15 cellular contexts compared by ENCODE assay signal in genomic region chr1:174913225-174913903, GRCh38.
"Had no signal": no experiment of that assay in that cellular context is flagged by ENCODE, and none has a peak within 500 bp of the region (broad histone marks: within the 10 kb centered on the region; RNA-seq: fewer than 3 reads in every experiment).

No MANE protein-coding gene starts in this region.

- H3K36me3 Mint-ChIP-seq: activated naive CD4-positive, alpha-beta T cell treated with anti-CD3 and anti-CD28 coated beads, Interleukin-2, amount 50 U/mL, for 72 hours had no signal

- DNase-seq: activated CD4-positive, alpha-beta T cell treated with anti-CD3 and anti-CD28 coated beads for 4 hours; activated CD8-positive, alpha-beta memory T cell treated with anti-CD3 and anti-CD28 coated beads, Interleukin-2, amount 50 U/mL, for 4 hours; activated CD8-positive, alpha-beta T cell treated with anti-CD3 and anti-CD28 coated beads for 36 hours; immature natural killer cell; left cardiac atrium; occipital lobe; right lobe of liver; stimulated activated naive CD4-positive, alpha-beta T cell had no signal

- H3K9me3 ChIP-seq: breast epithelium, prostate gland, right lobe of liver, suprapubic skin had no signal

- H3K4me3 Mint-ChIP-seq: activated CD8-positive, alpha-beta T cell treated with anti-CD3 and anti-CD28 coated beads for 36 hours; immature natural killer cell; nephron had no signal

- H3K27me3 Mint-ChIP-seq: activated CD8-positive, alpha-beta T cell treated with anti-CD3 and anti-CD28 coated beads for 36 hours had no signal

- H3K27me3 ChIP-seq: breast epithelium, right lobe of liver, suprapubic skin had no signal

- H3K27ac ChIP-seq: breast epithelium, prostate gland, right lobe of liver, suprapubic skin had no signal

- H3K27ac Mint-ChIP-seq: activated CD8-positive, alpha-beta T cell treated with anti-CD3 and anti-CD28 coated beads for 36 hours; activated T-helper 2 cell treated with anti-CD3 and anti-CD28 coated beads, Interferon-gamma antibody, Interleukin-2, Interleukin-4, amounts not matched to agents 10 μg/mL and 5 μg/mL and 100 μg/mL, durations not matched to agents 14 hours and 24 hours and 36 hours had no signal

- H3K4me3 ChIP-seq: breast epithelium, prostate gland, right lobe of liver, suprapubic skin had no signal

- H3K36me3 ChIP-seq: breast epithelium, prostate gland, right lobe of liver, suprapubic skin had no signal

- H3K4me1 ChIP-seq: breast epithelium, prostate gland, suprapubic skin had no signal

- H3K9me3 Mint-ChIP-seq: activated CD8-positive, alpha-beta T cell treated with anti-CD3 and anti-CD28 coated beads for 36 hours; activated naive CD4-positive, alpha-beta T cell treated with anti-CD3 and anti-CD28 coated beads, Interleukin-2, amount 50 U/mL, for 72 hours; immature natural killer cell; nephron had no signal

- ATAC-seq: esophagus mucosa, left cardiac atrium, right lobe of liver had no signal

- H3K4me1 Mint-ChIP-seq: nephron had no signal
